8 cellular contexts compared by ENCODE assay signal in the genomic region with DNA sequence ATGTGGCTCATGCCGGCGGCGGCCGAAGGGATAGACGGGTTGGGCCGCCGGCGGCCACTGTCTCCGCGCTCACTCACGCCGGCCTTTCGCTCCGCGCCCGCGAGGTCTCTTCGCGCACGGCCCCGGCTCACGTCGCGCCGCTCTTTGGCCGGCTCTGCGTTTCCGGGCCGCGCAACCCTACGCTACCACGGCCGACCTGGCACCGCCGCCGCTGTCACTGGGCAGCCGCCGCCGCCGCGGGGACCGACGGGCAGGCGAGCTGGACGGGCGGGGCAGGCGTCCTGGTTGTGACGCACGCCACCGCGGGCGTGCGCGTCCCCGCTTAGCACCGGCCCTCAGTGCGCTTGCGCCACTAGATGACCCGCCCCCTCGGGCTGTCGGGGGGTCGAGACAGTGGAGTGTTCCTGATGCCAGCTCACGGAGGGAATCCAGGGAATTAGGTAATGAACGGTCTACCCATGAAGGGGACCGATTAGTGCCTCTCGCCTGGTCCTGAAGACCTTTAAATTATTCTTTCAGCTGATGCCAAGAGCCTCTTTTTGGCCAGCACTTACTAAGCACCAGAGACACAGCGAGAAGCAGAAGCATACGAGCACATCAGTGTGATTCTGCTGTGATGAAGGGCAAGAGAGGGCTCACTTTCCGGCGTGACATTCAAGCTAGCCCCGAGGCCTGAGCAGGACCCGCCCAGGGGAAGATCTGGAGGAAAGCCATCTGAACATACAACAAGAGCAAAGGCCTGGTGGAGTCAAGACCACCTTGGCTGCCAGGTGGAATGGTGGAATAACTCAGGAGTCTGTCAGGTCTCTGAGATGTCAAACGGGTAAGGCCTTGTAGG. TPM values are rescaled to one million over a fixed set of nuclear protein-coding genes. Genes with fewer than 3 reads are reported as not detected.
DNase-seq lines count a peak whose midpoint lies in the region; ATAC-seq and TF ChIP-seq lines count a peak whose summit lies in the region.

Gene PRKAR2A, minus strand, starts transcription at position 289 of the 838 bp plus-strand sequence. Its CDS starts 278 bp downstream, at position 11.

- peaks cover 25% of the 10 kb centered on the region for H3K4me1 Mint-ChIP-seq in activated CD4-positive, alpha-beta T cell treated with anti-CD3 and anti-CD28 coated beads, Interleukin-2, amount 10 ng/mL, durations not matched to agents 7 days and 5 days

- DNase-seq in AML-193 (lab: John Stamatoyannopoulos, UW) (peak; percentile 85 to 93), NCI-H524 treated with DMSO at 0.1 percent for 48 hours (lab: John Stamatoyannopoulos, UW) (peak; percentile 10), coronary artery (ENCODE audit: low spot score) (peak; percentile 92), left colon (peak; percentile 87 to 92)
- DNase-seq in activated CD4-positive, alpha-beta T cell treated with anti-CD3 and anti-CD28 coated beads, Interleukin-2, amount 10 ng/mL, durations not matched to agents 7 days and 5 days = peak; percentile 69
- peak; percentile 49 to 74 (median 66) for DNase-seq in stimulated activated CD4-positive, alpha-beta T cell treated with anti-CD3 and anti-CD28 coated beads, Interleukin-1b, Interleukin-23, amount 100 ng/mL, for 24 hours (ENCODE audit: low read depth in 4 of 4, low spot score in 1 of 4)

- H3K4me3 Mint-ChIP-seq in activated CD4-positive, alpha-beta T cell treated with anti-CD3 and anti-CD28 coated beads, Interleukin-2, amount 10 ng/mL, durations not matched to agents 7 days and 5 days = peak within 1 kb of the TSS; percentile 80

- no peak for TF ChIP-seq CTCF in coronary artery (IDR thresholded peaks at IDR 0.05)

- peak within 1 kb of the TSS; percentile 87 for H3K27ac Mint-ChIP-seq in activated CD4-positive, alpha-beta T cell treated with anti-CD3 and anti-CD28 coated beads, Interleukin-2, amount 10 ng/mL, durations not matched to agents 7 days and 5 days

- CTCF ChIA-PET in activated CD4-positive, alpha-beta T cell treated with anti-CD3 and anti-CD28 coated beads, Interleukin-2, amount 10 ng/mL, durations not matched to agents 7 days and 5 days (lab: Charles Lee) = interaction anchor here (0.6 to 1.5 kb wide), 6 partner anchors 14 to 337 kb away, joined by 3 to 4 read pairs (median 3); partner anchors contain the start of gene NDUFAF3

- H3K9me3 Mint-ChIP-seq in activated CD4-positive, alpha-beta T cell treated with anti-CD3 and anti-CD28 coated beads, Interleukin-2, amount 10 ng/mL, durations not matched to agents 7 days and 5 days = no peaks in the 10 kb centered on the region

- intact Hi-C loops in left colon (cut with DNase I, micrococcal nuclease) = no loop called here

- peaks cover 6% of the 10 kb centered on the region for H3K36me3 Mint-ChIP-seq in activated CD4-positive, alpha-beta T cell treated with anti-CD3 and anti-CD28 coated beads, Interleukin-2, amount 10 ng/mL, durations not matched to agents 7 days and 5 days (ENCODE audit: low read depth)

- POLR2A ChIA-PET in activated CD4-positive, alpha-beta T cell treated with anti-CD3 and anti-CD28 coated beads, Interleukin-2, amount 10 ng/mL, durations not matched to agents 7 days and 5 days (lab: Charles Lee) = interaction anchor here (1.2 kb wide), 1 partner anchor 50 kb away, joined by 3 read pairs; the partner anchor contains the start of gene SLC25A20

- peak within 1 kb of the TSS; percentile 80 for H3K4me3 ChIP-seq in coronary artery

- H3K27me3 Mint-ChIP-seq in activated CD4-positive, alpha-beta T cell treated with anti-CD3 and anti-CD28 coated beads, Interleukin-2, amount 10 ng/mL, durations not matched to agents 7 days and 5 days = no peaks in the 10 kb centered on the region

- H3K27ac ChIP-seq in coronary artery = peak within 1 kb of the TSS; percentile 78 to 94

- ATAC-seq in GM19043 (IDR thresholded peaks at IDR 0.05; ENCODE audit: low read depth, unreplicated experiment) = peak; percentile 81
- peak; percentile 85 for ATAC-seq in HG03342 (IDR thresholded peaks at IDR 0.05; ENCODE audit: unreplicated experiment)
- ATAC-seq in left colon = peak; percentile 92

RNA-seq across cellular contexts. Expression of gene PRKAR2A, which starts in this region (rescaled TPM):
- 10 to 100 TPM; 26.4 to 27.2 TPM for total RNA-seq in activated CD4-positive, alpha-beta T cell treated with anti-CD3 and anti-CD28 coated beads, Interleukin-2, amount 10 ng/mL, durations not matched to agents 7 days and 5 days
- 10 to 100 TPM; 68.1 to 75.4 TPM for total RNA-seq in left colon

Comparison
In these comparisons a context has a peak if more than half of its experiments do, and no peak if none do; other contexts are left out.
1. Peak in every context shown above with its lines: DNase-seq, ATAC-seq, H3K4me3 ChIP-seq and H3K27ac ChIP-seq.
2. DNase-seq: peak in every context shown above with its lines; median percentile 92 in coronary artery; 90 in left colon; 89 in AML-193; 69 in activated CD4-positive, alpha-beta T cell treated with anti-CD3 and anti-CD28 coated beads, Interleukin-2, amount 10 ng/mL, durations not matched to agents 7 days and 5 days; 66 in stimulated activated CD4-positive, alpha-beta T cell treated with anti-CD3 and anti-CD28 coated beads, Interleukin-1b, Interleukin-23, amount 100 ng/mL, for 24 hours; 10 in NCI-H524 treated with DMSO at 0.1 percent for 48 hours.